1 cellular context compared by ENCODE assay signal in genomic region chr4:151641167-151641566, GRCh38.
TF ChIP-seq lines count a peak whose summit lies in the region.

No MANE protein-coding gene starts in this region.

TF ChIP-seq in SK-N-SH, 30 proteins besides CTCF, POLR2A, EP300 and RAD21 (continued from another document):
- TF ChIP-seq TEAD4 (IDR thresholded peaks at IDR 0.05; ENCODE audit: borderline replicate concordance, insufficient read depth) (no peak), USF2 (IDR thresholded peaks at IDR 0.05; ENCODE audit: borderline replicate concordance, low read depth, low read length) (no peak), FOXJ3 (CRISPR knock-in tag; IDR thresholded peaks at IDR 0.05) (no peak), ELF1 (IDR thresholded peaks at IDR 0.05) (no peak)
TF ChIP-seq in SK-N-SH: peak in this region for 0.
